Comparison of ENCODE assay signal across 2 cellular contexts in genomic region chr19:6030214-6030507, GRCh38.
TF ChIP-seq lines count a peak whose summit lies in the region.

No MANE protein-coding gene starts in this region.

TF ChIP-seq in IMR-90, 13 proteins besides CTCF, POLR2A, EP300 and RAD21:
- TF ChIP-seq CEBPB (IDR thresholded peaks at IDR 0.05; ENCODE audit: low read depth, low read length), result peak; percentile 91
- no peak for TF ChIP-seq MXI1 (IDR thresholded peaks at IDR 0.05; ENCODE audit: borderline replicate concordance, low read depth, low read length)

TF ChIP-seq in K562, 482 proteins besides CTCF, POLR2A, EP300 and RAD21:
- 0 out of 2 replicates have a peak, but pooled peaks have one; percentile 17 for TF ChIP-seq ZNF507 (tag; conservative IDR thresholded peaks at IDR 0.05)
- no peak for TF ChIP-seq GTF2F1 (IDR thresholded peaks at IDR 0.05; ENCODE audit: low read depth, low read length)
TF ChIP-seq in K562: peak in this region for 1.
